8 cellular contexts compared by ENCODE assay signal in genomic region chr12:50088577-50089335, GRCh38. TPM values are rescaled to one million over a fixed set of nuclear protein-coding genes. Genes with fewer than 3 reads are reported as not detected.
A peak's percentile ranks its signal among the peaks of the same experiment; 100 is the strongest.
DNase-seq lines count a peak whose midpoint lies in the region; ATAC-seq and TF ChIP-seq lines count a peak whose summit lies in the region.

No MANE protein-coding gene starts in this region.

- CTCF ChIA-PET in PC-3 (lab: Charles Lee): interaction anchor here (1.0 to 1.2 kb wide), 3 partner anchors 15 to 23 kb away, joined by 3 to 19 read pairs (median 7); partner anchors contain the start of genes COX14 and GPD1
- CTCF ChIA-PET in activated naive CD4-positive, alpha-beta T cell treated with anti-CD3 and anti-CD28 coated beads for 36 hours (lab: Charles Lee): interaction anchor here (0.7 to 5.6 kb wide), 21 partner anchors 8 to 271 kb away, joined by 3 to 60 read pairs (median 4); partner anchors contain the start of genes CERS5, COX14 and GPD1

- H4K20me1 ChIP-seq in PC-3 (ENCODE audit: low read length) (peaks cover 4% of the 10 kb centered on the region; the same call in 1 of the 2 replicates), smooth muscle cell (ENCODE audit: low read depth) (peaks cover 23% of the 10 kb centered on the region)

- peaks cover 40% of the 10 kb centered on the region for H3K4me1 ChIP-seq in PC-3 (ENCODE audit: insufficient read depth, low read length)
- no peaks in the 10 kb centered on the region for H3K4me1 ChIP-seq in smooth muscle cell (ENCODE audit: low read depth)

- POLR2A ChIA-PET in PC-3 (lab: Charles Lee; ENCODE audit: unreplicated experiment): interaction anchor here (0.5 to 0.6 kb wide), 2 partner anchors 21 to 132 kb away, joined by 3 read pairs; no protein-coding TSS in a partner anchor

- H3F3A ChIP-seq in PC-3 (ENCODE audit: low read length, unreplicated experiment): peaks cover 13% of the 10 kb centered on the region
- H3F3A ChIP-seq in smooth muscle cell (ENCODE audit: low read depth): peaks cover 13% of the 10 kb centered on the region

- no peaks in the 10 kb centered on the region for H3K9me2 ChIP-seq in PC-3 (replicated peaks; ENCODE audit: low read length)

- H3K36me3 ChIP-seq in PC-3 (ENCODE audit: low read depth, low read length) (peaks cover 45% of the 10 kb centered on the region), smooth muscle cell (ENCODE audit: low read depth) (peaks cover 19% of the 10 kb centered on the region)

- 72% methylated on average over 3 of the region's 3 CpGs for WGBS in smooth muscle cell (ENCODE audit: low lambda C conversion rate)

- H3K9ac ChIP-seq in PC-3 (ENCODE audit: low read length) (peak overlapping the region; percentile 25), smooth muscle cell (ENCODE audit: low read depth) (no peak overlapping the region)

- H3K36me3 Mint-ChIP-seq in activated naive CD4-positive, alpha-beta T cell treated with anti-CD3 and anti-CD28 coated beads for 36 hours (ENCODE audit: low read depth): peaks cover 22% of the 10 kb centered on the region

- H3K4me2 ChIP-seq in PC-3 (ENCODE audit: low read length) (peak overlapping the region; percentile 65), smooth muscle cell (no peak overlapping the region)

- H3K27me3 Mint-ChIP-seq in activated naive CD4-positive, alpha-beta T cell treated with anti-CD3 and anti-CD28 coated beads for 36 hours (ENCODE audit: low read depth): no peaks in the 10 kb centered on the region

- H3K4me1 Mint-ChIP-seq in activated naive CD4-positive, alpha-beta T cell treated with anti-CD3 and anti-CD28 coated beads for 36 hours (ENCODE audit: low read depth): peaks cover 37% of the 10 kb centered on the region

- TF ChIP-seq CTCF in PC-3 (conservative IDR thresholded peaks at IDR 0.05; ENCODE audit: low read depth, low read length) (peak; percentile 95), smooth muscle cell (IDR thresholded peaks at IDR 0.05; ENCODE audit: borderline replicate concordance, insufficient read depth, poor library complexity, severe bottlenecking) (peak; percentile 72)

- H3K4me3 ChIP-seq in PC-3 (ENCODE audit: low read length): peak overlapping the region; percentile 33; the same call in 1 of the 2 replicates
- no peak overlapping the region for H3K4me3 ChIP-seq in smooth muscle cell

- ATAC-seq in PC-3: peak; percentile 36
- ATAC-seq in GM21447 (IDR thresholded peaks at IDR 0.05; ENCODE audit: unreplicated experiment): no peak

- H3K27ac Mint-ChIP-seq in activated naive CD4-positive, alpha-beta T cell treated with anti-CD3 and anti-CD28 coated beads for 36 hours: peak overlapping the region; percentile 81

- H3K9me3 ChIP-seq in PC-3 (ENCODE audit: low read length) (no peaks in the 10 kb centered on the region), smooth muscle cell (replicated peaks; ENCODE audit: low read depth) (no peaks in the 10 kb centered on the region)

- H3K79me2 ChIP-seq in PC-3 (ENCODE audit: low read length) (peaks cover 26% of the 10 kb centered on the region), smooth muscle cell (ENCODE audit: low read depth) (peaks cover 10% of the 10 kb centered on the region)

- H3K27ac ChIP-seq in PC-3 (ENCODE audit: low read length) (peak overlapping the region; percentile 82), smooth muscle cell (ENCODE audit: low read depth) (no peak overlapping the region)

- H3K27me3 ChIP-seq in PC-3 (ENCODE audit: low read length) (no peaks in the 10 kb centered on the region), smooth muscle cell (ENCODE audit: low read depth) (no peaks in the 10 kb centered on the region)

- intact Hi-C loops in PC-3 (cut with micrococcal nuclease) (loop anchor here (1.0 to 10.0 kb wide), 3 partner anchors 24 to 226 kb away; partner anchors contain the start of genes CERS5 and COX14), head of caudate nucleus (cut with DNase I) (no loop called here)
- intact Hi-C loops in activated naive CD4-positive, alpha-beta T cell treated with anti-CD3 and anti-CD28 coated beads for 36 hours (cut with micrococcal nuclease): loop anchor here (1.0 to 5.0 kb wide), 2 partner anchors 44 to 87 kb away; no protein-coding TSS in a partner anchor

- no peak overlapping the region for H3K4me3 Mint-ChIP-seq in activated naive CD4-positive, alpha-beta T cell treated with anti-CD3 and anti-CD28 coated beads for 36 hours

- BruUV-seq in PC-3 (replicated peaks; lab: Mats Ljungman, UMichigan): no TSS peak

- DNase-seq in DMS79 treated with DMSO at 0.1 percent for 48 hours (lab: John Stamatoyannopoulos, UW): peak; percentile 46
- peak; percentile 82 for DNase-seq in HuH-7 (ENCODE audit: low spot score)
- peak; percentile 88 for DNase-seq in PC-3
- DNase-seq in activated naive CD4-positive, alpha-beta T cell treated with anti-CD3 and anti-CD28 coated beads for 36 hours: peak; percentile 79
- DNase-seq in head of caudate nucleus: peak in 33 of 42 donors; percentile 34 to 85 (median 64)
- DNase-seq in smooth muscle cell (lab: John Stamatoyannopoulos, UW; ENCODE audit: unreplicated experiment): no peak
- no peak for DNase-seq in globus pallidus (ENCODE audit: low spot score)

- H3K9me3 Mint-ChIP-seq in activated naive CD4-positive, alpha-beta T cell treated with anti-CD3 and anti-CD28 coated beads for 36 hours: no peaks in the 10 kb centered on the region

- H2AFZ ChIP-seq in PC-3 (ENCODE audit: low read length): no peak overlapping the region
- H2AFZ ChIP-seq in smooth muscle cell (ENCODE audit: low read depth): no peak overlapping the region

RNA-seq across cellular contexts. Expression of gene SMARCD1, which starts 3.6 kb away (rescaled TPM):
- total RNA-seq in PC-3 (2014; rRNA removed) (105 and 109 TPM in 2 replicates), smooth muscle cell (39.6 and 47.8 TPM in 2 replicates)
- 10 to 100 TPM; 57.7 to 60.2 TPM for total RNA-seq in activated naive CD4-positive, alpha-beta T cell treated with anti-CD3 and anti-CD28 coated beads for 36 hours
- polyA plus RNA-seq in smooth muscle cell: 24.1 and 28.3 TPM in 2 replicates

RNA-seq across cellular contexts. Expression of gene GPD1, which starts 15.1 kb away (rescaled TPM):
- total RNA-seq in PC-3 (2014; rRNA removed) (0.11 and 0.40 TPM in 2 replicates), smooth muscle cell (not detected in 2 replicates)
- under 1 TPM; 0.36 to 0.47 TPM for total RNA-seq in activated naive CD4-positive, alpha-beta T cell treated with anti-CD3 and anti-CD28 coated beads for 36 hours
- 0.24 TPM in 1 of 2 replicates, not detected in the other for polyA plus RNA-seq in smooth muscle cell

RNA-seq across cellular contexts. Expression of gene COX14, which starts 23.3 kb away (rescaled TPM):
- total RNA-seq in PC-3 (2014; rRNA removed) (75.7 and 84.7 TPM in 2 replicates), smooth muscle cell (14.7 and 18.6 TPM in 2 replicates)
- 10 to 100 TPM; 47.5 to 48.3 TPM for total RNA-seq in activated naive CD4-positive, alpha-beta T cell treated with anti-CD3 and anti-CD28 coated beads for 36 hours
- polyA plus RNA-seq in smooth muscle cell: 67.9 and 71.3 TPM in 2 replicates

RNA-seq across cellular contexts. Expression of gene ASIC1, which starts 31.4 kb away (rescaled TPM):
- total RNA-seq in PC-3 (2014; rRNA removed): 6.0 and 6.3 TPM in 2 replicates
- total RNA-seq in activated naive CD4-positive, alpha-beta T cell treated with anti-CD3 and anti-CD28 coated beads for 36 hours: 1 to 10 TPM; 3.2 to 3.7 TPM
- total RNA-seq in smooth muscle cell: 0.36 and 0.45 TPM in 2 replicates
- 0.69 and 1.5 TPM in 2 replicates for polyA plus RNA-seq in smooth muscle cell

Comparison
In these comparisons a context has a peak if more than half of its experiments do, and no peak if none do; other contexts are left out.
1. DNase-seq: peak in DMS79 treated with DMSO at 0.1 percent for 48 hours (single experiment), HuH-7 (single experiment), PC-3 (single experiment), activated naive CD4-positive, alpha-beta T cell treated with anti-CD3 and anti-CD28 coated beads for 36 hours (single experiment) and head of caudate nucleus (33 of 42); none in smooth muscle cell (single experiment) and globus pallidus (single experiment).